In genomic region chr17:50864747-50865059, GRCh38 we compare ENCODE assay signal across 8 cellular contexts. TPM values are rescaled to one million over a fixed set of nuclear protein-coding genes. Genes with fewer than 3 reads are reported as not detected.
DNase-seq lines count a peak whose midpoint lies in the region; ATAC-seq and TF ChIP-seq lines count a peak whose summit lies in the region.

No MANE protein-coding gene starts in this region.

- peak overlapping the region; percentile 92 for H3K4me3 ChIP-seq in GM23248
- peak overlapping the region; percentile 94 for H3K4me3 ChIP-seq in fibroblast of villous mesenchyme (ENCODE audit: low read depth, low read length)
- peak overlapping the region; percentile 89 for H3K4me3 ChIP-seq in skeletal muscle cell (ENCODE audit: low read depth, low read length)

- peak overlapping the region; percentile 75 for H3K27ac ChIP-seq in GM23248
- peak overlapping the region; percentile 100 for H3K27ac ChIP-seq in VCaP

- peaks cover 32% of the 10 kb centered on the region for H3K4me1 ChIP-seq in GM23248 (ENCODE audit: insufficient read depth)

- H3K79me2 ChIP-seq in GM23248 (ENCODE audit: insufficient read depth), result peaks cover 48% of the 10 kb centered on the region

- H3K36me3 ChIP-seq in GM23248 (ENCODE audit: low read depth), result peaks cover 25% of the 10 kb centered on the region

- H4K20me1 ChIP-seq in GM23248 (ENCODE audit: insufficient read depth), result peaks cover 15% of the 10 kb centered on the region; the same call in 1 of the 2 replicates

- ATAC-seq in GM18511 (IDR thresholded peaks at IDR 0.05; ENCODE audit: unreplicated experiment) (no peak), HG03159 (IDR thresholded peaks at IDR 0.05; ENCODE audit: unreplicated experiment) (no peak)

- H3K9me3 ChIP-seq in GM23248 (ENCODE audit: low read depth), result no peaks in the 10 kb centered on the region

- H3F3A ChIP-seq in GM23248 (ENCODE audit: insufficient read depth), result peaks cover 44% of the 10 kb centered on the region

- H3K27me3 ChIP-seq in GM23248 (replicated peaks; ENCODE audit: insufficient read depth), result no peaks in the 10 kb centered on the region

- H3K9ac ChIP-seq in GM23248, result peak overlapping the region; percentile 96

- H2AFZ ChIP-seq in GM23248, result peak overlapping the region; percentile 53

- DNase-seq in GM23248 (no peak), fibroblast of villous mesenchyme (ENCODE audit: low read depth) (no peak), skeletal muscle cell (ENCODE audit: low read depth) (no peak), occipital lobe (lab: John Stamatoyannopoulos, UW) (no peak)
- no peak for DNase-seq in stimulated activated naive CD4-positive, alpha-beta T cell treated with Interleukin-2 at 50 U/mL for 16 hours (lab: John Stamatoyannopoulos, UW)

- peak overlapping the region; percentile 92 for H3K4me2 ChIP-seq in GM23248 (ENCODE audit: unreplicated experiment)

- no peaks in the 10 kb centered on the region for H3K9me2 ChIP-seq in GM23248 (ENCODE audit: insufficient read depth)

- WGBS in GM23248 (ENCODE audit: low coverage in 1 of 2, low lambda C conversion rate in 2 of 2, missing lambda C conversion rate in 2 of 2), 2 experiments, result 2 to 5% methylated on average over 6 of the region's 6 CpGs

- no peak for TF ChIP-seq CTCF in VCaP (conservative IDR thresholded peaks at IDR 0.05)
- no peak for TF ChIP-seq CTCF in fibroblast of villous mesenchyme (IDR thresholded peaks at IDR 0.05; ENCODE audit: insufficient read depth, low read depth, low read length)

- in situ Hi-C loops in GM23248 (cut with MboI), result loop anchor here (5.0 kb wide), 1 partner anchor 93 kb away; no protein-coding TSS in a partner anchor

RNA-seq across cellular contexts. Expression of gene TOB1, which starts 1.5 kb away (rescaled TPM):
- 6.7 and 8.4 TPM in 2 replicates for total RNA-seq in GM23248 (2014; rRNA removed; shearing (Covaris generic))
- polyA plus RNA-seq in GM23248 (2016; fragmentation: Nextera tagmentation; extraction: Ambion mirVana), result 93.8 and 96.4 TPM in 2 replicates
- total RNA-seq in fibroblast of villous mesenchyme (13.5 and 18.6 TPM in 2 replicates), occipital lobe (15.0 TPM)

RNA-seq across cellular contexts. Expression of gene WFIKKN2, which starts 29.3 kb away (rescaled TPM):
- not detected in 2 replicates for total RNA-seq in GM23248 (2014; rRNA removed; shearing (Covaris generic))
- polyA plus RNA-seq in GM23248 (2016; fragmentation: Nextera tagmentation; extraction: Ambion mirVana), result not detected in 2 replicates
- under 0.01 TPM in 2 replicates for total RNA-seq in fibroblast of villous mesenchyme
- total RNA-seq in occipital lobe, result 3.7 TPM
